In genomic region chr10:18310761-18311160, GRCh38 we compare ENCODE assay signal across 1 cellular context.
A peak's percentile ranks its signal among the peaks of the same experiment; 100 is the strongest.
TF ChIP-seq lines count a peak whose summit lies in the region.

No MANE protein-coding gene starts in this region.

TF ChIP-seq in HepG2, 621 proteins besides CTCF, POLR2A, EP300 and RAD21:
- TF ChIP-seq, protein P1, sequence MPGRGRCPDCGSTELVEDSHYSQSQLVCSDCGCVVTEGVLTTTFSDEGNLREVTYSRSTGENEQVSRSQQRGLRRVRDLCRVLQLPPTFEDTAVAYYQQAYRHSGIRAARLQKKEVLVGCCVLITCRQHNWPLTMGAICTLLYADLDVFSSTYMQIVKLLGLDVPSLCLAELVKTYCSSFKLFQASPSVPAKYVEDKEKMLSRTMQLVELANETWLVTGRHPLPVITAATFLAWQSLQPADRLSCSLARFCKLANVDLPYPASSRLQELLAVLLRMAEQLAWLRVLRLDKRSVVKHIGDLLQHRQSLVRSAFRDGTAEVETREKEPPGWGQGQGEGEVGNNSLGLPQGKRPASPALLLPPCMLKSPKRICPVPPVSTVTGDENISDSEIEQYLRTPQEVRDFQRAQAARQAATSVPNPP (CRISPR knock-in tag; IDR thresholded peaks at IDR 0.05) = no peak
- TF ChIP-seq MAFF (IDR thresholded peaks at IDR 0.05; ENCODE audit: low read depth, low read length) (peak; percentile 70), ZNF17 (CRISPR knock-in tag; IDR thresholded peaks at IDR 0.05) (no peak), MAFK (conservative IDR thresholded peaks at IDR 0.05 in 1 of 2, IDR thresholded peaks at IDR 0.05 in 1 of 2; ENCODE audit: low read length in 2 of 2) (peak; percentile 31 to 81; a peak in 2 of 4 replicates)
